ENCODE assay signal across 1 cellular context in the genomic region with DNA sequence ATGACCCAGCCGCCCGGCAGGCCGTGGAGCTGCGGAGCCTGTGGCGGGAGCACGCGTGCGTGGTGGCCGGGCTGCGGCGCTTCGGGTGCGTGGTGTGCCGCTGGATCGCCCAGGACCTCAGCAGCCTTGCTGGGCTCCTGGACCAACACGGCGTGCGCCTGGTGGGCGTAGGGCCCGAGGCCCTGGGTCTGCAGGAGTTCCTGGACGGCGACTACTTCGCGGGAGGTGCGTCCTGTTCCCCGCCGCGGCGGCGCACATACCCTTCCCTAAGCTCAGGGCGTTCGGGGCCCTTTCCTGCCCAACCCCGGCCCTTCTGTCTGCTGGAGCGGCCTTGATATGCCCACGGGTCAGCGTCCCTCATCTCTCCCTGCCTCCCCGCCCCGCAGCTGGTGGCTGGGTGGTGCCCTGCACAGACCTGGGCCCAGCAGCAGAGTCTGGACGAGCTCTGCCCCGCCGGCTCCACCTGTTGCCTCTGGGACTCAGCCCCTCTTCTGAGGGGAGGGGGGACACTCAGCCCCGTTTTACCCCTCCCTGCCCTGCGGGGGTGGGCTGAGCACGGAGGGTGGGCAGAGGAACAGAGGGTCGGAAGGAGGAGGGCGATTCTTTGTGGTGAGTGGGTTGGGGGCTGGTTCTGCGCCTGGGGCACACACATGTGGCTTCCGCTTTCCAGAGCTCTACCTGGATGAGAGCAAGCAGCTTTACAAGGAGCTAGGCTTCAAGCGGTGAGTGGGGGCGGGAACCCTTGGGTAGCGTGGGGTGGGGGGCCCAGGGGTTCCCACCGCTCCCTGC.
A peak's percentile ranks its signal among the peaks of the same experiment; 100 is the strongest.
TF ChIP-seq lines count a peak whose summit lies in the region.

No MANE protein-coding gene starts in this region.

TF ChIP-seq in HepG2, 621 proteins besides CTCF, POLR2A, EP300 and RAD21 (continued from another document and continues in another):
- TF ChIP-seq, protein P1, sequence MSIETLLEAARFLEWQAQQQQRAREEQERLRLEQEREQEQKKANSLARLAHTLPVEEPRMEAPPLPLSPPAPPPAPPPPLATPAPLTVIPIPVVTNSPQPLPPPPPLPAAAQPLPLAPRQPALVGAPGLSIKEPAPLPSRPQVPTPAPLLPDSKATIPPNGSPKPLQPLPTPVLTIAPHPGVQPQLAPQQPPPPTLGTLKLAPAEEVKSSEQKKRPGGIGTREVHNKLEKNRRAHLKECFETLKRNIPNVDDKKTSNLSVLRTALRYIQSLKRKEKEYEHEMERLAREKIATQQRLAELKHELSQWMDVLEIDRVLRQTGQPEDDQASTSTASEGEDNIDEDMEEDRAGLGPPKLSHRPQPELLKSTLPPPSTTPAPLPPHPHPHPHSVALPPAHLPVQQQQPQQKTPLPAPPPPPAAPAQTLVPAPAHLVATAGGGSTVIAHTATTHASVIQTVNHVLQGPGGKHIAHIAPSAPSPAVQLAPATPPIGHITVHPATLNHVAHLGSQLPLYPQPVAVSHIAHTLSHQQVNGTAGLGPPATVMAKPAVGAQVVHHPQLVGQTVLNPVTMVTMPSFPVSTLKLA (IDR thresholded peaks at IDR 0.05) = no peak
- TF ChIP-seq ZNF841 (CRISPR knock-in tag; IDR thresholded peaks at IDR 0.05; ENCODE audit: borderline replicate concordance) (no peak), ZIK1 (CRISPR knock-in tag; IDR thresholded peaks at IDR 0.05; ENCODE audit: borderline replicate concordance, low read depth) (no peak), ZNF746 (CRISPR knock-in tag; IDR thresholded peaks at IDR 0.05) (no peak), ZNF335 (CRISPR knock-in tag; IDR thresholded peaks at IDR 0.05) (no peak), CEBPG (CRISPR knock-in tag; IDR thresholded peaks at IDR 0.05) (no peak), ZBTB20 (CRISPR knock-in tag; IDR thresholded peaks at IDR 0.05; ENCODE audit: borderline replicate concordance, low read depth) (no peak), ZFX (CRISPR knock-in tag; IDR thresholded peaks at IDR 0.05; ENCODE audit: low read depth) (no peak), CHD2 (IDR thresholded peaks at IDR 0.05; ENCODE audit: low read depth, low read length) (no peak), NCOA2 (CRISPR knock-in tag; IDR thresholded peaks at IDR 0.05) (no peak), HNRNPLL (IDR thresholded peaks at IDR 0.05; ENCODE audit: low read depth, low read length, poor library complexity, severe bottlenecking) (no peak), ELF1 (CRISPR knock-in tag; IDR thresholded peaks at IDR 0.05) (no peak), SETDB1 (CRISPR knock-in tag; IDR thresholded peaks at IDR 0.05; ENCODE audit: borderline replicate concordance) (no peak), ZNF816 (CRISPR knock-in tag; IDR thresholded peaks at IDR 0.05; ENCODE audit: borderline replicate concordance) (no peak), ZNF235 (CRISPR knock-in tag; IDR thresholded peaks at IDR 0.05; ENCODE audit: borderline replicate concordance) (no peak), KAT2B (IDR thresholded peaks at IDR 0.05; ENCODE audit: borderline replicate concordance, low read depth, low read length) (no peak), SNAPC2 (CRISPR knock-in tag; IDR thresholded peaks at IDR 0.05) (no peak), ZNF709 (CRISPR knock-in tag; IDR thresholded peaks at IDR 0.05) (no peak), REL (CRISPR knock-in tag; conservative IDR thresholded peaks at IDR 0.05) (no peak), RARA (CRISPR knock-in tag; IDR thresholded peaks at IDR 0.05) (no peak), PPARG (CRISPR knock-in tag; conservative IDR thresholded peaks at IDR 0.05) (no peak), SOX5 (CRISPR knock-in tag; IDR thresholded peaks at IDR 0.05; ENCODE audit: borderline replicate concordance) (no peak), ZNF615 (CRISPR knock-in tag; IDR thresholded peaks at IDR 0.05; ENCODE audit: borderline replicate concordance) (no peak), ZNF264 (CRISPR knock-in tag; IDR thresholded peaks at IDR 0.05) (no peak)
- TF ChIP-seq, protein P2, sequence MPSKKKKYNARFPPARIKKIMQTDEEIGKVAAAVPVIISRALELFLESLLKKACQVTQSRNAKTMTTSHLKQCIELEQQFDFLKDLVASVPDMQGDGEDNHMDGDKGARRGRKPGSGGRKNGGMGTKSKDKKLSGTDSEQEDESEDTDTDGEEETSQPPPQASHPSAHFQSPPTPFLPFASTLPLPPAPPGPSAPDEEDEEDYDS (CRISPR knock-in tag; IDR thresholded peaks at IDR 0.05) = no peak
- TF ChIP-seq, protein P3, sequence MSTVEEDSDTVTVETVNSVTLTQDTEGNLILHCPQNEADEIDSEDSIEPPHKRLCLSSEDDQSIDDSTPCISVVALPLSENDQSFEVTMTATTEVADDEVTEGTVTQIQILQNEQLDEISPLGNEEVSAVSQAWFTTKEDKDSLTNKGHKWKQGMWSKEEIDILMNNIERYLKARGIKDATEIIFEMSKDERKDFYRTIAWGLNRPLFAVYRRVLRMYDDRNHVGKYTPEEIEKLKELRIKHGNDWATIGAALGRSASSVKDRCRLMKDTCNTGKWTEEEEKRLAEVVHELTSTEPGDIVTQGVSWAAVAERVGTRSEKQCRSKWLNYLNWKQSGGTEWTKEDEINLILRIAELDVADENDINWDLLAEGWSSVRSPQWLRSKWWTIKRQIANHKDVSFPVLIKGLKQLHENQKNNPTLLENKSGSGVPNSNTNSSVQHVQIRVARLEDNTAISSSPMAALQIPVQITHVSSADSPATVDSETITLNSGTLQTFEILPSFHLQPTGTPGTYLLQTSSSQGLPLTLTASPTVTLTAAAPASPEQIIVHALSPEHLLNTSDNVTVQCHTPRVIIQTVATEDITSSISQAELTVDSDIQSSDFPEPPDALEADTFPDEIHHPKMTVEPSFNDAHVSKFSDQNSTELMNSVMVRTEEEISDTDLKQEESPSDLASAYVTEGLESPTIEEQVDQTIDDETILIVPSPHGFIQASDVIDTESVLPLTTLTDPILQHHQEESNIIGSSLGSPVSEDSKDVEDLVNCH (CRISPR knock-in tag; IDR thresholded peaks at IDR 0.05) = no peak
- TF ChIP-seq, protein P4, sequence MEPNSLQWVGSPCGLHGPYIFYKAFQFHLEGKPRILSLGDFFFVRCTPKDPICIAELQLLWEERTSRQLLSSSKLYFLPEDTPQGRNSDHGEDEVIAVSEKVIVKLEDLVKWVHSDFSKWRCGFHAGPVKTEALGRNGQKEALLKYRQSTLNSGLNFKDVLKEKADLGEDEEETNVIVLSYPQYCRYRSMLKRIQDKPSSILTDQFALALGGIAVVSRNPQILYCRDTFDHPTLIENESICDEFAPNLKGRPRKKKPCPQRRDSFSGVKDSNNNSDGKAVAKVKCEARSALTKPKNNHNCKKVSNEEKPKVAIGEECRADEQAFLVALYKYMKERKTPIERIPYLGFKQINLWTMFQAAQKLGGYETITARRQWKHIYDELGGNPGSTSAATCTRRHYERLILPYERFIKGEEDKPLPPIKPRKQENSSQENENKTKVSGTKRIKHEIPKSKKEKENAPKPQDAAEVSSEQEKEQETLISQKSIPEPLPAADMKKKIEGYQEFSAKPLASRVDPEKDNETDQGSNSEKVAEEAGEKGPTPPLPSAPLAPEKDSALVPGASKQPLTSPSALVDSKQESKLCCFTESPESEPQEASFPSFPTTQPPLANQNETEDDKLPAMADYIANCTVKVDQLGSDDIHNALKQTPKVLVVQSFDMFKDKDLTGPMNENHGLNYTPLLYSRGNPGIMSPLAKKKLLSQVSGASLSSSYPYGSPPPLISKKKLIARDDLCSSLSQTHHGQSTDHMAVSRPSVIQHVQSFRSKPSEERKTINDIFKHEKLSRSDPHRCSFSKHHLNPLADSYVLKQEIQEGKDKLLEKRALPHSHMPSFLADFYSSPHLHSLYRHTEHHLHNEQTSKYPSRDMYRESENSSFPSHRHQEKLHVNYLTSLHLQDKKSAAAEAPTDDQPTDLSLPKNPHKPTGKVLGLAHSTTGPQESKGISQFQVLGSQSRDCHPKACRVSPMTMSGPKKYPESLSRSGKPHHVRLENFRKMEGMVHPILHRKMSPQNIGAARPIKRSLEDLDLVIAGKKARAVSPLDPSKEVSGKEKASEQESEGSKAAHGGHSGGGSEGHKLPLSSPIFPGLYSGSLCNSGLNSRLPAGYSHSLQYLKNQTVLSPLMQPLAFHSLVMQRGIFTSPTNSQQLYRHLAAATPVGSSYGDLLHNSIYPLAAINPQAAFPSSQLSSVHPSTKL (CRISPR knock-in tag; IDR thresholded peaks at IDR 0.05) = no peak
- TF ChIP-seq, protein P5, sequence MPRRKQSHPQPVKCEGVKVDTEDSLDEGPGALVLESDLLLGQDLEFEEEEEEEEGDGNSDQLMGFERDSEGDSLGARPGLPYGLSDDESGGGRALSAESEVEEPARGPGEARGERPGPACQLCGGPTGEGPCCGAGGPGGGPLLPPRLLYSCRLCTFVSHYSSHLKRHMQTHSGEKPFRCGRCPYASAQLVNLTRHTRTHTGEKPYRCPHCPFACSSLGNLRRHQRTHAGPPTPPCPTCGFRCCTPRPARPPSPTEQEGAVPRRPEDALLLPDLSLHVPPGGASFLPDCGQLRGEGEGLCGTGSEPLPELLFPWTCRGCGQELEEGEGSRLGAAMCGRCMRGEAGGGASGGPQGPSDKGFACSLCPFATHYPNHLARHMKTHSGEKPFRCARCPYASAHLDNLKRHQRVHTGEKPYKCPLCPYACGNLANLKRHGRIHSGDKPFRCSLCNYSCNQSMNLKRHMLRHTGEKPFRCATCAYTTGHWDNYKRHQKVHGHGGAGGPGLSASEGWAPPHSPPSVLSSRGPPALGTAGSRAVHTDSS (CRISPR knock-in tag; conservative IDR thresholded peaks at IDR 0.05) = 0 out of 2 replicates have a peak, but pooled peaks have one; percentile 48
- TF ChIP-seq, protein P6, sequence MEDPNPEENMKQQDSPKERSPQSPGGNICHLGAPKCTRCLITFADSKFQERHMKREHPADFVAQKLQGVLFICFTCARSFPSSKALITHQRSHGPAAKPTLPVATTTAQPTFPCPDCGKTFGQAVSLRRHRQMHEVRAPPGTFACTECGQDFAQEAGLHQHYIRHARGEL (CRISPR knock-in tag; IDR thresholded peaks at IDR 0.05) = no peak
- TF ChIP-seq, protein P7, sequence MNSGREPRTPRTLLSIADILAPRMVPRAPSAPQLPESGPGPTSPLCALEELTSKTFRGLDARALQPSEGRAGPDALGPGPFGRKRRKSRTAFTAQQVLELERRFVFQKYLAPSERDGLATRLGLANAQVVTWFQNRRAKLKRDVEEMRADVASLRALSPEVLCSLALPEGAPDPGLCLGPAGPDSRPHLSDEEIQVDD (CRISPR knock-in tag; IDR thresholded peaks at IDR 0.05; ENCODE audit: borderline replicate concordance) = no peak
- TF ChIP-seq, protein P8, sequence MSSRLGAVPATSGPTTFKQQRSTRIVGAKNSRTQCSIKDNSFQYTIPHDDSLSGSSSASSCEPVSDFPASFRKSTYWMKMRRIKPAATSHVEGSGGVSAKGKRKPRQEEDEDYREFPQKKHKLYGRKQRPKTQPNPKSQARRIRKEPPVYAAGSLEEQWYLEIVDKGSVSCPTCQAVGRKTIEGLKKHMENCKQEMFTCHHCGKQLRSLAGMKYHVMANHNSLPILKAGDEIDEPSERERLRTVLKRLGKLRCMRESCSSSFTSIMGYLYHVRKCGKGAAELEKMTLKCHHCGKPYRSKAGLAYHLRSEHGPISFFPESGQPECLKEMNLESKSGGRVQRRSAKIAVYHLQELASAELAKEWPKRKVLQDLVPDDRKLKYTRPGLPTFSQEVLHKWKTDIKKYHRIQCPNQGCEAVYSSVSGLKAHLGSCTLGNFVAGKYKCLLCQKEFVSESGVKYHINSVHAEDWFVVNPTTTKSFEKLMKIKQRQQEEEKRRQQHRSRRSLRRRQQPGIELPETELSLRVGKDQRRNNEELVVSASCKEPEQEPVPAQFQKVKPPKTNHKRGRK (CRISPR knock-in tag; IDR thresholded peaks at IDR 0.05) = no peak
- TF ChIP-seq, protein P9, sequence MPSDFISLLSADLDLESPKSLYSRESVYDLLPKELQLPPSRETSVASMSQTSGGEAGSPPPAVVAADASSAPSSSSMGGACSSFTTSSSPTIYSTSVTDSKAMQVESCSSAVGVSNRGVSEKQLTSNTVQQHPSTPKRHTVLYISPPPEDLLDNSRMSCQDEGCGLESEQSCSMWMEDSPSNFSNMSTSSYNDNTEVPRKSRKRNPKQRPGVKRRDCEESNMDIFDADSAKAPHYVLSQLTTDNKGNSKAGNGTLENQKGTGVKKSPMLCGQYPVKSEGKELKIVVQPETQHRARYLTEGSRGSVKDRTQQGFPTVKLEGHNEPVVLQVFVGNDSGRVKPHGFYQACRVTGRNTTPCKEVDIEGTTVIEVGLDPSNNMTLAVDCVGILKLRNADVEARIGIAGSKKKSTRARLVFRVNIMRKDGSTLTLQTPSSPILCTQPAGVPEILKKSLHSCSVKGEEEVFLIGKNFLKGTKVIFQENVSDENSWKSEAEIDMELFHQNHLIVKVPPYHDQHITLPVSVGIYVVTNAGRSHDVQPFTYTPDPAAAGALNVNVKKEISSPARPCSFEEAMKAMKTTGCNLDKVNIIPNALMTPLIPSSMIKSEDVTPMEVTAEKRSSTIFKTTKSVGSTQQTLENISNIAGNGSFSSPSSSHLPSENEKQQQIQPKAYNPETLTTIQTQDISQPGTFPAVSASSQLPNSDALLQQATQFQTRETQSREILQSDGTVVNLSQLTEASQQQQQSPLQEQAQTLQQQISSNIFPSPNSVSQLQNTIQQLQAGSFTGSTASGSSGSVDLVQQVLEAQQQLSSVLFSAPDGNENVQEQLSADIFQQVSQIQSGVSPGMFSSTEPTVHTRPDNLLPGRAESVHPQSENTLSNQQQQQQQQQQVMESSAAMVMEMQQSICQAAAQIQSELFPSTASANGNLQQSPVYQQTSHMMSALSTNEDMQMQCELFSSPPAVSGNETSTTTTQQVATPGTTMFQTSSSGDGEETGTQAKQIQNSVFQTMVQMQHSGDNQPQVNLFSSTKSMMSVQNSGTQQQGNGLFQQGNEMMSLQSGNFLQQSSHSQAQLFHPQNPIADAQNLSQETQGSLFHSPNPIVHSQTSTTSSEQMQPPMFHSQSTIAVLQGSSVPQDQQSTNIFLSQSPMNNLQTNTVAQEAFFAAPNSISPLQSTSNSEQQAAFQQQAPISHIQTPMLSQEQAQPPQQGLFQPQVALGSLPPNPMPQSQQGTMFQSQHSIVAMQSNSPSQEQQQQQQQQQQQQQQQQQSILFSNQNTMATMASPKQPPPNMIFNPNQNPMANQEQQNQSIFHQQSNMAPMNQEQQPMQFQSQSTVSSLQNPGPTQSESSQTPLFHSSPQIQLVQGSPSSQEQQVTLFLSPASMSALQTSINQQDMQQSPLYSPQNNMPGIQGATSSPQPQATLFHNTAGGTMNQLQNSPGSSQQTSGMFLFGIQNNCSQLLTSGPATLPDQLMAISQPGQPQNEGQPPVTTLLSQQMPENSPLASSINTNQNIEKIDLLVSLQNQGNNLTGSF (CRISPR knock-in tag; IDR thresholded peaks at IDR 0.05) = peak; percentile 66; the same call in 1 of the 2 replicates
- TF ChIP-seq, protein P10, sequence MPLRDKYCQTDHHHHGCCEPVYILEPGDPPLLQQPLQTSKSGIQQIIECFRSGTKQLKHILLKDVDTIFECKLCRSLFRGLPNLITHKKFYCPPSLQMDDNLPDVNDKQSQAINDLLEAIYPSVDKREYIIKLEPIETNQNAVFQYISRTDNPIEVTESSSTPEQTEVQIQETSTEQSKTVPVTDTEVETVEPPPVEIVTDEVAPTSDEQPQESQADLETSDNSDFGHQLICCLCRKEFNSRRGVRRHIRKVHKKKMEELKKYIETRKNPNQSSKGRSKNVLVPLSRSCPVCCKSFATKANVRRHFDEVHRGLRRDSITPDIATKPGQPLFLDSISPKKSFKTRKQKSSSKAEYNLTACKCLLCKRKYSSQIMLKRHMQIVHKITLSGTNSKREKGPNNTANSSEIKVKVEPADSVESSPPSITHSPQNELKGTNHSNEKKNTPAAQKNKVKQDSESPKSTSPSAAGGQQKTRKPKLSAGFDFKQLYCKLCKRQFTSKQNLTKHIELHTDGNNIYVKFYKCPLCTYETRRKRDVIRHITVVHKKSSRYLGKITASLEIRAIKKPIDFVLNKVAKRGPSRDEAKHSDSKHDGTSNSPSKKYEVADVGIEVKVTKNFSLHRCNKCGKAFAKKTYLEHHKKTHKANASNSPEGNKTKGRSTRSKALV (CRISPR knock-in tag; IDR thresholded peaks at IDR 0.05) = no peak
- TF ChIP-seq, protein P11, sequence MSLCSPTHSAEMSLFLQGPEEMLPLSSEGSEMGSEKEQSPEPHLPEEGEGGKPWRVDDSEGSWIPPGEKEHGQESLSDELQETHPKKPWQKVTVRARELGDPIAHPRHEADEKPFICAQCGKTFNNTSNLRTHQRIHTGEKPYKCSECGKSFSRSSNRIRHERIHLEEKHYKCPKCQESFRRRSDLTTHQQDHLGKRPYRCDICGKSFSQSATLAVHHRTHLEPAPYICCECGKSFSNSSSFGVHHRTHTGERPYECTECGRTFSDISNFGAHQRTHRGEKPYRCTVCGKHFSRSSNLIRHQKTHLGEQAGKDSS (CRISPR knock-in tag; IDR thresholded peaks at IDR 0.05; ENCODE audit: borderline replicate concordance, low read depth) = no peak
